ENCODE assay signal across 10 cellular contexts in genomic region chr5:141431286-141431685, GRCh38. TPM values are rescaled to one million over a fixed set of nuclear protein-coding genes. Genes with fewer than 3 reads are reported as not detected.
DNase-seq lines count a peak whose midpoint lies in the region; ATAC-seq, FAIRE-seq and TF ChIP-seq lines count a peak whose summit lies in the region.
"Had no signal": no experiment of that assay in that cellular context is flagged by ENCODE, and none has a peak within 500 bp of the region (broad histone marks: within the 10 kb centered on the region; RNA-seq: fewer than 3 reads in every experiment).

No MANE protein-coding gene starts in this region.

- H3K9ac ChIP-seq in liver (ENCODE audit: low read depth in 1 of 2, low read length in 2 of 2), result no peak overlapping the region
- H3K9ac ChIP-seq in HepG2 (ENCODE audit: insufficient read depth, low read depth, low read length), result no peak overlapping the region

- H3K4me3 ChIP-seq in liver (ENCODE audit: low read depth in 1 of 3, low read length in 3 of 3) (peak overlapping the region in 2 of 3 donors; percentile 62 to 72), HepG2 (replicated peaks in 1 of 3; ENCODE audit: insufficient read depth in 1 of 3, low read depth in 2 of 3, low read length in 3 of 3) (no peak overlapping the region), right cardiac atrium (ENCODE audit: low read length) (peak overlapping the region; percentile 1), urinary bladder (ENCODE audit: low read depth, low read length) (peak overlapping the region; percentile 0)

- no peak for TF ChIP-seq POLR2A in HepG2 (IDR thresholded peaks at IDR 0.05; ENCODE audit: insufficient read depth in 1 of 2, low read depth in 2 of 2, low read length in 2 of 2)

- H3K27ac ChIP-seq in liver (ENCODE audit: low read depth in 1 of 2, low read length in 2 of 2) (no peak overlapping the region), HepG2 (ENCODE audit: extremely low read length, insufficient read depth, low read length) (no peak overlapping the region), right cardiac atrium (ENCODE audit: low read length) (no peak overlapping the region), urinary bladder (ENCODE audit: low read depth) (no peak overlapping the region)

- no peak for FAIRE-seq in HepG2 (lab: Jason Lieb, UNC)

- no peaks in the 10 kb centered on the region for H3K27me3 ChIP-seq in liver (ENCODE audit: control insufficient read depth in 4 of 4, insufficient read depth in 4 of 4, low read length in 3 of 4)
- no peaks in the 10 kb centered on the region for H3K27me3 ChIP-seq in HepG2 (ENCODE audit: control insufficient read depth in 1 of 2, insufficient read depth in 2 of 2, low read length in 2 of 2)
- H3K27me3 ChIP-seq in right cardiac atrium (ENCODE audit: control insufficient read depth, insufficient read depth), result no peaks in the 10 kb centered on the region

- no peak for DNase-seq in HepG2 (ENCODE audit: low spot score)
- DNase-seq in RPMI7951 (ENCODE audit: low read depth), result peak; percentile 19
- DNase-seq in right cardiac atrium, result peak in 1 of 3 donors; percentile 67
- DNase-seq in NCI-H2107 (lab: John Stamatoyannopoulos, UW), result no peak
- DNase-seq in KG1 (lab: John Stamatoyannopoulos, UW), result no peak
- DNase-seq: H9, islet precursor cell had no signal

- TF ChIP-seq CTCF in liver (IDR thresholded peaks at IDR 0.05; ENCODE audit: low read depth, low read length, missing input control) (no peak), HepG2 (CRISPR knock-in tag; IDR thresholded peaks at IDR 0.05) (no peak)

- H3K4me2 ChIP-seq in HepG2 (ENCODE audit: low read depth, low read length), result no peak overlapping the region

- H2AFZ ChIP-seq in HepG2 (ENCODE audit: low read length), result no peak overlapping the region

- intact Hi-C loops in HepG2 (cut with micrococcal nuclease; ENCODE audit: unreplicated experiment) (no loop called here), right cardiac atrium (cut with DNase I) (loop anchor here in 1 of 4 donors (5.0 kb wide), 1 partner anchor 91 kb away; no protein-coding TSS in a partner anchor)

- H3K36me3 ChIP-seq in liver (ENCODE audit: control insufficient read depth in 4 of 4, insufficient read depth in 3 of 4, low read depth in 1 of 4, low read length in 3 of 4) (peaks cover 0 to 3% (median 0%) of the 10 kb centered on the region in 4 donors), HepG2 (replicated peaks in 1 of 2; ENCODE audit: control insufficient read depth in 1 of 2, insufficient read depth in 2 of 2, low read length in 2 of 2) (no peaks in the 10 kb centered on the region), urinary bladder (ENCODE audit: insufficient read depth) (no peaks in the 10 kb centered on the region)

- no TSS peak for BruUV-seq in HepG2 (replicated peaks; lab: Mats Ljungman, UMichigan)

- in situ Hi-C loops in HepG2 (cut with HindIII; ENCODE audit: extremely low pct_ligation_motif_present, low pct_unique_long_range_greater_than_20kb), result no loop called here

- 20% methylated on average over 37 of the region's 37 CpGs for WGBS in liver
- 91% methylated on average over 34 of the region's 37 CpGs for WGBS in HepG2 (ENCODE audit: low lambda C conversion rate)
- 10% methylated on average over 37 of the region's 37 CpGs for WGBS in right cardiac atrium
- 14% methylated on average over 37 of the region's 37 CpGs for WGBS in urinary bladder

- CTCF ChIA-PET in HepG2 (lab: Yijun Ruan, JAX; ENCODE audit: low intra/inter-chr PET ratio, low total read pairs), result no interaction called here

- no peaks in the 10 kb centered on the region for H3K79me2 ChIP-seq in HepG2 (ENCODE audit: insufficient read depth, low read length)

- H3K4me1 ChIP-seq in liver (ENCODE audit: control insufficient read depth in 4 of 4, insufficient read depth in 4 of 4, low read length in 3 of 4) (peaks cover 0 to 11% (median 2%) of the 10 kb centered on the region in 4 donors), HepG2 (ENCODE audit: insufficient read depth, low read length) (no peaks in the 10 kb centered on the region), right cardiac atrium (ENCODE audit: control insufficient read depth, insufficient read depth, low read length) (no peaks in the 10 kb centered on the region), urinary bladder (ENCODE audit: insufficient read depth) (no peaks in the 10 kb centered on the region)

- POLR2A ChIA-PET in HepG2 (lab: Yijun Ruan, JAX), result no interaction called here

- no peak for ATAC-seq in HepG2
- ATAC-seq in right cardiac atrium, result peak in 1 of 2 donors; percentile 56
- no peak for ATAC-seq in GM19324 (IDR thresholded peaks at IDR 0.05; ENCODE audit: low FRiP score, unreplicated experiment)

- TF ChIP-seq RAD21 in liver (IDR thresholded peaks at IDR 0.05), result no peak
- no peak for TF ChIP-seq RAD21 in HepG2 (CRISPR knock-in tag; IDR thresholded peaks at IDR 0.05)

- no peaks in the 10 kb centered on the region for H4K20me1 ChIP-seq in HepG2 (ENCODE audit: insufficient read depth, low read length)

- H3K9me3 ChIP-seq in liver (ENCODE audit: control insufficient read depth in 4 of 4, low read length in 3 of 4), result peaks cover 40 to 77% (median 46%) of the 10 kb centered on the region in 4 donors
- peaks cover 19% of the 10 kb centered on the region; the same call in 1 of the 2 replicates for H3K9me3 ChIP-seq in HepG2 (ENCODE audit: low read length)
- H3K9me3 ChIP-seq in right cardiac atrium (ENCODE audit: control insufficient read depth, low read length), result peaks cover 9% of the 10 kb centered on the region

- TF ChIP-seq EP300 in HepG2 (IDR thresholded peaks at IDR 0.05; ENCODE audit: low read depth in 2 of 2, low read length in 2 of 2) (no peak), HepG2 (CRISPR knock-in tag; IDR thresholded peaks at IDR 0.05; ENCODE audit: borderline replicate concordance) (no peak)

RNA-seq across cellular contexts. Expression of gene PCDHGA12, which starts 1.0 kb away (rescaled TPM):
- total RNA-seq in liver (1 to 10 TPM in 1 of 2 donors, under 1 TPM in 1; 0.37 to 1.9 TPM), HepG2 (2016; rRNA removed; fragmentation: Illumina TruSeq; extraction: Trizol) (0.13 TPM in 1 of 2 replicates, not detected in the other), right cardiac atrium (1 to 10 TPM; 4.8 to 7.1 (median 5.6) TPM), urinary bladder (7.8 TPM)
- polyA plus RNA-seq in liver (under 1 TPM; 0.39 to 0.74 TPM), HepG2 (2011; rRNA removed) (0.03 and 0.07 TPM in 2 replicates), right cardiac atrium (2.7 TPM), urinary bladder (2.9 TPM)
- total RNA-seq in HepG2 (2016; cell fraction: cytosol; rRNA removed; fragmentation: Illumina TruSeq; extraction: Trizol; ENCODE audit: low read depth), result not detected in 2 replicates
- 0.06 and 0.13 TPM in 2 replicates for total RNA-seq in HepG2 (2016; cell fraction: insoluble cytoplasmic fraction; rRNA removed; fragmentation: Illumina TruSeq; extraction: Trizol)
- not detected in 2 replicates for total RNA-seq in HepG2 (2016; cell fraction: membrane; rRNA removed; fragmentation: Illumina TruSeq; extraction: Trizol)
- 0.31 and 0.37 TPM in 2 replicates for total RNA-seq in HepG2 (2016; cell fraction: nucleus; rRNA removed; fragmentation: Illumina TruSeq; extraction: Trizol)
- not detected in 2 replicates for polyA plus RNA-seq in HepG2 (2011; cell fraction: cytosol; rRNA removed)
- polyA plus RNA-seq in HepG2 (2011; cell fraction: nucleus; rRNA removed), result 0.42 and 0.54 TPM in 2 replicates
- not detected in 2 replicates for polyA plus RNA-seq in HepG2 (2012)
- polyA plus RNA-seq in HepG2 (2016; cell fraction: cytosol; fragmentation: Illumina TruSeq; extraction: Trizol; ENCODE audit: low read depth), result not detected in 2 replicates
- polyA plus RNA-seq in HepG2 (2016; cell fraction: insoluble cytoplasmic fraction; fragmentation: Illumina TruSeq; extraction: Trizol; ENCODE audit: low read depth), result not detected in 2 replicates
- polyA plus RNA-seq in HepG2 (2016; cell fraction: membrane; fragmentation: Illumina TruSeq; extraction: Trizol; ENCODE audit: low read depth), result not detected in 2 replicates
- not detected in 2 replicates for polyA plus RNA-seq in HepG2 (2016; cell fraction: nucleus; fragmentation: Illumina TruSeq; extraction: Trizol; ENCODE audit: insufficient read depth, low read depth)
- 0.26 TPM in 1 of 2 replicates, not detected in the other for polyA minus RNA-seq in HepG2 (2011; rRNA and poly(A)+ RNA removed; ENCODE audit: low replicate concordance)
- polyA minus RNA-seq in HepG2 (2011; cell fraction: cytosol; rRNA and poly(A)+ RNA removed), result not detected in 2 replicates
- 0.90 and 1.7 TPM in 2 replicates for polyA minus RNA-seq in HepG2 (2011; cell fraction: nucleus; rRNA and poly(A)+ RNA removed)
- total RNA-seq in RPMI7951 (2014; rRNA removed; shearing (Covaris generic)), result 19.9 and 23.5 TPM in 2 replicates

RNA-seq across cellular contexts. Expression of gene PCDHGA11, which starts 10.4 kb away (rescaled TPM):
- total RNA-seq in liver, result 1 to 10 TPM in 1 of 2 donors, under 1 TPM in 1; 0.75 to 2.5 TPM
- polyA plus RNA-seq in liver, result under 1 TPM; 0.22 to 0.25 TPM
- 0.24 TPM in 1 of 2 replicates, not detected in the other for total RNA-seq in HepG2 (2016; rRNA removed; fragmentation: Illumina TruSeq; extraction: Trizol)
- not detected in 2 replicates for total RNA-seq in HepG2 (2016; cell fraction: cytosol; rRNA removed; fragmentation: Illumina TruSeq; extraction: Trizol; ENCODE audit: low read depth)
- 0.28 TPM in 1 of 2 replicates, not detected in the other for total RNA-seq in HepG2 (2016; cell fraction: insoluble cytoplasmic fraction; rRNA removed; fragmentation: Illumina TruSeq; extraction: Trizol)
- total RNA-seq in HepG2 (2016; cell fraction: membrane; rRNA removed; fragmentation: Illumina TruSeq; extraction: Trizol), result not detected in 2 replicates
- 0.84 and 0.94 TPM in 2 replicates for total RNA-seq in HepG2 (2016; cell fraction: nucleus; rRNA removed; fragmentation: Illumina TruSeq; extraction: Trizol)
- polyA plus RNA-seq in HepG2 (2011; rRNA removed), result 0.04 and 0.05 TPM in 2 replicates
- not detected in 2 replicates for polyA plus RNA-seq in HepG2 (2011; cell fraction: cytosol; rRNA removed)
- 0.43 and 0.45 TPM in 2 replicates for polyA plus RNA-seq in HepG2 (2011; cell fraction: nucleus; rRNA removed)
- 0.07 TPM in 1 of 2 replicates, not detected in the other for polyA plus RNA-seq in HepG2 (2012)
- polyA plus RNA-seq in HepG2 (2016; cell fraction: cytosol; fragmentation: Illumina TruSeq; extraction: Trizol; ENCODE audit: low read depth), result not detected in 2 replicates
- polyA plus RNA-seq in HepG2 (2016; cell fraction: insoluble cytoplasmic fraction; fragmentation: Illumina TruSeq; extraction: Trizol; ENCODE audit: low read depth), result not detected in 2 replicates
- not detected in 2 replicates for polyA plus RNA-seq in HepG2 (2016; cell fraction: membrane; fragmentation: Illumina TruSeq; extraction: Trizol; ENCODE audit: low read depth)
- polyA plus RNA-seq in HepG2 (2016; cell fraction: nucleus; fragmentation: Illumina TruSeq; extraction: Trizol; ENCODE audit: insufficient read depth, low read depth), result 0.23 TPM in 1 of 2 replicates, not detected in the other
- 0.09 and 0.50 TPM in 2 replicates for polyA minus RNA-seq in HepG2 (2011; rRNA and poly(A)+ RNA removed; ENCODE audit: low replicate concordance)
- not detected in 2 replicates for polyA minus RNA-seq in HepG2 (2011; cell fraction: cytosol; rRNA and poly(A)+ RNA removed)
- 3.2 and 3.5 TPM in 2 replicates for polyA minus RNA-seq in HepG2 (2011; cell fraction: nucleus; rRNA and poly(A)+ RNA removed)
- 7.0 and 8.1 TPM in 2 replicates for total RNA-seq in RPMI7951 (2014; rRNA removed; shearing (Covaris generic))
- 1 to 10 TPM; 3.1 to 4.2 (median 3.6) TPM for total RNA-seq in right cardiac atrium
- 2.2 TPM for polyA plus RNA-seq in right cardiac atrium
- total RNA-seq in urinary bladder, result 12.5 TPM
- 1.9 TPM for polyA plus RNA-seq in urinary bladder

RNA-seq across cellular contexts. Expression of gene PCDHGB7, which starts 13.8 kb away (rescaled TPM):
- total RNA-seq in liver (1 to 10 TPM; 1.6 to 3.1 TPM), HepG2 (2016; rRNA removed; fragmentation: Illumina TruSeq; extraction: Trizol) (0.07 and 0.18 TPM in 2 replicates), right cardiac atrium (10 to 100 TPM in 3 of 4 donors, 1 to 10 TPM in 1; 9.7 to 10.6 (median 10.5) TPM), urinary bladder (10.4 TPM)
- polyA plus RNA-seq in liver (under 1 TPM; 0.74 to 0.78 TPM), HepG2 (2011; rRNA removed) (0.08 and 0.10 TPM in 2 replicates), right cardiac atrium (3.5 TPM), urinary bladder (11.7 TPM)
- not detected in 2 replicates for total RNA-seq in HepG2 (2016; cell fraction: cytosol; rRNA removed; fragmentation: Illumina TruSeq; extraction: Trizol; ENCODE audit: low read depth)
- 0.11 TPM in 1 of 2 replicates, not detected in the other for total RNA-seq in HepG2 (2016; cell fraction: insoluble cytoplasmic fraction; rRNA removed; fragmentation: Illumina TruSeq; extraction: Trizol)
- total RNA-seq in HepG2 (2016; cell fraction: membrane; rRNA removed; fragmentation: Illumina TruSeq; extraction: Trizol), result not detected in 2 replicates
- 1.3 and 1.7 TPM in 2 replicates for total RNA-seq in HepG2 (2016; cell fraction: nucleus; rRNA removed; fragmentation: Illumina TruSeq; extraction: Trizol)
- 0.04 and 0.06 TPM in 2 replicates for polyA plus RNA-seq in HepG2 (2011; cell fraction: cytosol; rRNA removed)
- polyA plus RNA-seq in HepG2 (2011; cell fraction: nucleus; rRNA removed), result 0.52 and 0.66 TPM in 2 replicates
- polyA plus RNA-seq in HepG2 (2012), result 0.04 and 0.07 TPM in 2 replicates
- polyA plus RNA-seq in HepG2 (2016; cell fraction: cytosol; fragmentation: Illumina TruSeq; extraction: Trizol; ENCODE audit: low read depth), result not detected in 2 replicates
- polyA plus RNA-seq in HepG2 (2016; cell fraction: insoluble cytoplasmic fraction; fragmentation: Illumina TruSeq; extraction: Trizol; ENCODE audit: low read depth), result not detected in 2 replicates
- not detected in 2 replicates for polyA plus RNA-seq in HepG2 (2016; cell fraction: membrane; fragmentation: Illumina TruSeq; extraction: Trizol; ENCODE audit: low read depth)
- 0.12 and 0.21 TPM in 2 replicates for polyA plus RNA-seq in HepG2 (2016; cell fraction: nucleus; fragmentation: Illumina TruSeq; extraction: Trizol; ENCODE audit: insufficient read depth, low read depth)
- polyA minus RNA-seq in HepG2 (2011; rRNA and poly(A)+ RNA removed; ENCODE audit: low replicate concordance), result 0.42 and 0.70 TPM in 2 replicates
- polyA minus RNA-seq in HepG2 (2011; cell fraction: cytosol; rRNA and poly(A)+ RNA removed), result 0.20 TPM in 1 of 2 replicates, not detected in the other
- polyA minus RNA-seq in HepG2 (2011; cell fraction: nucleus; rRNA and poly(A)+ RNA removed), result 3.5 and 4.1 TPM in 2 replicates
- 0.29 and 0.48 TPM in 2 replicates for total RNA-seq in RPMI7951 (2014; rRNA removed; shearing (Covaris generic))

RNA-seq across cellular contexts. Expression of gene PCDHGA10, which starts 18.5 kb away (rescaled TPM):
- total RNA-seq in liver (1 to 10 TPM; 2.0 to 3.9 TPM), HepG2 (2016; rRNA removed; fragmentation: Illumina TruSeq; extraction: Trizol) (0.06 and 0.18 TPM in 2 replicates), right cardiac atrium (1 to 10 TPM; 3.9 to 5.3 (median 4.5) TPM), urinary bladder (12.3 TPM)
- polyA plus RNA-seq in liver (1 to 10 TPM; 1.2 to 1.3 TPM), HepG2 (2011; rRNA removed) (0.04 TPM in 2 replicates), right cardiac atrium (1.6 TPM), urinary bladder (1.6 TPM)
- not detected in 2 replicates for total RNA-seq in HepG2 (2016; cell fraction: cytosol; rRNA removed; fragmentation: Illumina TruSeq; extraction: Trizol; ENCODE audit: low read depth)
- 0.22 TPM in 1 of 2 replicates, not detected in the other for total RNA-seq in HepG2 (2016; cell fraction: insoluble cytoplasmic fraction; rRNA removed; fragmentation: Illumina TruSeq; extraction: Trizol)
- total RNA-seq in HepG2 (2016; cell fraction: membrane; rRNA removed; fragmentation: Illumina TruSeq; extraction: Trizol), result not detected in 2 replicates
- 1.1 and 1.5 TPM in 2 replicates for total RNA-seq in HepG2 (2016; cell fraction: nucleus; rRNA removed; fragmentation: Illumina TruSeq; extraction: Trizol)
- 0.01 and 0.04 TPM in 2 replicates for polyA plus RNA-seq in HepG2 (2011; cell fraction: cytosol; rRNA removed)
- polyA plus RNA-seq in HepG2 (2011; cell fraction: nucleus; rRNA removed), result 0.42 and 0.48 TPM in 2 replicates
- polyA plus RNA-seq in HepG2 (2012), result 0.03 TPM in 1 of 2 replicates, not detected in the other
- polyA plus RNA-seq in HepG2 (2016; cell fraction: cytosol; fragmentation: Illumina TruSeq; extraction: Trizol; ENCODE audit: low read depth), result not detected in 2 replicates
- not detected in 2 replicates for polyA plus RNA-seq in HepG2 (2016; cell fraction: insoluble cytoplasmic fraction; fragmentation: Illumina TruSeq; extraction: Trizol; ENCODE audit: low read depth)
- polyA plus RNA-seq in HepG2 (2016; cell fraction: membrane; fragmentation: Illumina TruSeq; extraction: Trizol; ENCODE audit: low read depth), result not detected in 2 replicates
- polyA plus RNA-seq in HepG2 (2016; cell fraction: nucleus; fragmentation: Illumina TruSeq; extraction: Trizol; ENCODE audit: insufficient read depth, low read depth), result not detected in 2 replicates
- 0.56 and 0.86 TPM in 2 replicates for polyA minus RNA-seq in HepG2 (2011; rRNA and poly(A)+ RNA removed; ENCODE audit: low replicate concordance)
- not detected in 2 replicates for polyA minus RNA-seq in HepG2 (2011; cell fraction: cytosol; rRNA and poly(A)+ RNA removed)
- polyA minus RNA-seq in HepG2 (2011; cell fraction: nucleus; rRNA and poly(A)+ RNA removed), result 2.3 and 2.9 TPM in 2 replicates
- 0.78 and 0.84 TPM in 2 replicates for total RNA-seq in RPMI7951 (2014; rRNA removed; shearing (Covaris generic))

RNA-seq across cellular contexts. Expression of gene PCDHGB6, which starts 23.5 kb away (rescaled TPM):
- total RNA-seq in liver (1 to 10 TPM; 1.4 to 2.8 TPM), HepG2 (2016; rRNA removed; fragmentation: Illumina TruSeq; extraction: Trizol) (0.20 TPM in 1 of 2 replicates, not detected in the other), right cardiac atrium (1 to 10 TPM; 5.9 to 6.6 (median 6.3) TPM), urinary bladder (12.0 TPM)
- polyA plus RNA-seq in liver (1 to 10 TPM in 1 of 2 donors, under 1 TPM in 1; 0.53 to 1.8 TPM), HepG2 (2011; rRNA removed) (0.01 and 0.12 TPM in 2 replicates), right cardiac atrium (3.1 TPM), urinary bladder (5.0 TPM)
- total RNA-seq in HepG2 (2016; cell fraction: cytosol; rRNA removed; fragmentation: Illumina TruSeq; extraction: Trizol; ENCODE audit: low read depth), result 0.20 TPM in 1 of 2 replicates, not detected in the other
- 0.07 and 0.22 TPM in 2 replicates for total RNA-seq in HepG2 (2016; cell fraction: insoluble cytoplasmic fraction; rRNA removed; fragmentation: Illumina TruSeq; extraction: Trizol)
- 0.09 and 0.10 TPM in 2 replicates for total RNA-seq in HepG2 (2016; cell fraction: membrane; rRNA removed; fragmentation: Illumina TruSeq; extraction: Trizol)
- total RNA-seq in HepG2 (2016; cell fraction: nucleus; rRNA removed; fragmentation: Illumina TruSeq; extraction: Trizol), result 0.75 and 1.3 TPM in 2 replicates
- 0.03 and 0.04 TPM in 2 replicates for polyA plus RNA-seq in HepG2 (2011; cell fraction: cytosol; rRNA removed)
- 0.50 and 0.58 TPM in 2 replicates for polyA plus RNA-seq in HepG2 (2011; cell fraction: nucleus; rRNA removed)
- 0.05 and 0.07 TPM in 2 replicates for polyA plus RNA-seq in HepG2 (2012)
- not detected in 2 replicates for polyA plus RNA-seq in HepG2 (2016; cell fraction: cytosol; fragmentation: Illumina TruSeq; extraction: Trizol; ENCODE audit: low read depth)
- polyA plus RNA-seq in HepG2 (2016; cell fraction: insoluble cytoplasmic fraction; fragmentation: Illumina TruSeq; extraction: Trizol; ENCODE audit: low read depth), result not detected in 2 replicates
- not detected in 2 replicates for polyA plus RNA-seq in HepG2 (2016; cell fraction: membrane; fragmentation: Illumina TruSeq; extraction: Trizol; ENCODE audit: low read depth)
- polyA plus RNA-seq in HepG2 (2016; cell fraction: nucleus; fragmentation: Illumina TruSeq; extraction: Trizol; ENCODE audit: insufficient read depth, low read depth), result 0.10 and 0.24 TPM in 2 replicates
- polyA minus RNA-seq in HepG2 (2011; rRNA and poly(A)+ RNA removed; ENCODE audit: low replicate concordance), result 0.60 TPM in 1 of 2 replicates, not detected in the other
- 0.20 TPM in 1 of 2 replicates, not detected in the other for polyA minus RNA-seq in HepG2 (2011; cell fraction: cytosol; rRNA and poly(A)+ RNA removed)
- 2.7 and 2.9 TPM in 2 replicates for polyA minus RNA-seq in HepG2 (2011; cell fraction: nucleus; rRNA and poly(A)+ RNA removed)
- 0.84 and 0.88 TPM in 2 replicates for total RNA-seq in RPMI7951 (2014; rRNA removed; shearing (Covaris generic))

Comparison
In these comparisons a context has a peak if more than half of its experiments do, and no peak if none do; other contexts are left out.
1. H3K4me3 ChIP-seq: peak in liver (2 of 3), right cardiac atrium (single experiment) and urinary bladder (single experiment); none in HepG2 (0 of 3).